Comparison of ENCODE assay signal across 1 cellular context in genomic region chr16:31179747-31180458, GRCh38.
TF ChIP-seq lines count a peak whose summit lies in the region.

Gene FUS (plus strand): TSS chr16:31180139. CDS start chr16:31180215, 76 bp downstream.

TF ChIP-seq in WTC11, 78 proteins besides CTCF, POLR2A, EP300 and RAD21 (continued from another document and continues in another):
- TF ChIP-seq, protein P1, sequence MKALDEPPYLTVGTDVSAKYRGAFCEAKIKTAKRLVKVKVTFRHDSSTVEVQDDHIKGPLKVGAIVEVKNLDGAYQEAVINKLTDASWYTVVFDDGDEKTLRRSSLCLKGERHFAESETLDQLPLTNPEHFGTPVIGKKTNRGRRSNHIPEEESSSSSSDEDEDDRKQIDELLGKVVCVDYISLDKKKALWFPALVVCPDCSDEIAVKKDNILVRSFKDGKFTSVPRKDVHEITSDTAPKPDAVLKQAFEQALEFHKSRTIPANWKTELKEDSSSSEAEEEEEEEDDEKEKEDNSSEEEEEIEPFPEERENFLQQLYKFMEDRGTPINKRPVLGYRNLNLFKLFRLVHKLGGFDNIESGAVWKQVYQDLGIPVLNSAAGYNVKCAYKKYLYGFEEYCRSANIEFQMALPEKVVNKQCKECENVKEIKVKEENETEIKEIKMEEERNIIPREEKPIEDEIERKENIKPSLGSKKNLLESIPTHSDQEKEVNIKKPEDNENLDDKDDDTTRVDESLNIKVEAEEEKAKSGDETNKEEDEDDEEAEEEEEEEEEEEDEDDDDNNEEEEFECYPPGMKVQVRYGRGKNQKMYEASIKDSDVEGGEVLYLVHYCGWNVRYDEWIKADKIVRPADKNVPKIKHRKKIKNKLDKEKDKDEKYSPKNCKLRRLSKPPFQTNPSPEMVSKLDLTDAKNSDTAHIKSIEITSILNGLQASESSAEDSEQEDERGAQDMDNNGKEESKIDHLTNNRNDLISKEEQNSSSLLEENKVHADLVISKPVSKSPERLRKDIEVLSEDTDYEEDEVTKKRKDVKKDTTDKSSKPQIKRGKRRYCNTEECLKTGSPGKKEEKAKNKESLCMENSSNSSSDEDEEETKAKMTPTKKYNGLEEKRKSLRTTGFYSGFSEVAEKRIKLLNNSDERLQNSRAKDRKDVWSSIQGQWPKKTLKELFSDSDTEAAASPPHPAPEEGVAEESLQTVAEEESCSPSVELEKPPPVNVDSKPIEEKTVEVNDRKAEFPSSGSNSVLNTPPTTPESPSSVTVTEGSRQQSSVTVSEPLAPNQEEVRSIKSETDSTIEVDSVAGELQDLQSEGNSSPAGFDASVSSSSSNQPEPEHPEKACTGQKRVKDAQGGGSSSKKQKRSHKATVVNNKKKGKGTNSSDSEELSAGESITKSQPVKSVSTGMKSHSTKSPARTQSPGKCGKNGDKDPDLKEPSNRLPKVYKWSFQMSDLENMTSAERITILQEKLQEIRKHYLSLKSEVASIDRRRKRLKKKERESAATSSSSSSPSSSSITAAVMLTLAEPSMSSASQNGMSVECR (CRISPR knock-in tag; IDR thresholded peaks at IDR 0.05; ENCODE audit: borderline replicate concordance) = peak; percentile 8
- TF ChIP-seq ZNF232 (CRISPR knock-in tag; IDR thresholded peaks at IDR 0.05) (peak; percentile 58; the same call in 1 of the 2 replicates), ERG (CRISPR knock-in tag; IDR thresholded peaks at IDR 0.05) (peak; percentile 81), ZNF512 (CRISPR knock-in tag; IDR thresholded peaks at IDR 0.05; ENCODE audit: borderline replicate concordance) (no peak), ZNF219 (CRISPR knock-in tag; IDR thresholded peaks at IDR 0.05; ENCODE audit: borderline replicate concordance) (peak; percentile 19; the same call in 1 of the 2 replicates), ATF1 (CRISPR knock-in tag; IDR thresholded peaks at IDR 0.05) (peak; percentile 90; the same call in 1 of the 2 replicates), ZNF138 (CRISPR knock-in tag; conservative IDR thresholded peaks at IDR 0.05) (no peak), MXD4 (CRISPR knock-in tag; IDR thresholded peaks at IDR 0.05; ENCODE audit: borderline replicate concordance) (no peak), SMAD4 (CRISPR knock-in tag; IDR thresholded peaks at IDR 0.05) (no peak), HMGA2 (CRISPR knock-in tag; IDR thresholded peaks at IDR 0.05) (peak; percentile 26; the same call in 1 of the 2 replicates), TEAD4 (CRISPR knock-in tag; IDR thresholded peaks at IDR 0.05) (peak; percentile 15; the same call in 1 of the 2 replicates), ETV6 (CRISPR knock-in tag; IDR thresholded peaks at IDR 0.05) (peak; percentile 63; the same call in 1 of the 2 replicates), NR3C1 (CRISPR knock-in tag; conservative IDR thresholded peaks at IDR 0.05; ENCODE audit: low read depth) (no peak), NFATC4 (CRISPR knock-in tag; IDR thresholded peaks at IDR 0.05) (peak; percentile 88), ZNF416 (CRISPR knock-in tag; IDR thresholded peaks at IDR 0.05) (peak; percentile 87; the same call in 1 of the 2 replicates), ZBTB43 (CRISPR knock-in tag; IDR thresholded peaks at IDR 0.05) (peak; percentile 28; the same call in 1 of the 2 replicates), HMGXB4 (CRISPR knock-in tag; IDR thresholded peaks at IDR 0.05) (peak; percentile 69; the same call in 1 of the 2 replicates), GRHL2 (CRISPR knock-in tag; IDR thresholded peaks at IDR 0.05; ENCODE audit: insufficient replicate concordance, severe bottlenecking) (no peak), E2F4 (CRISPR knock-in tag; IDR thresholded peaks at IDR 0.05; ENCODE audit: borderline replicate concordance, low read depth) (no peak; the same call in 1 of the 2 replicates), STAT6 (CRISPR knock-in tag; conservative IDR thresholded peaks at IDR 0.05; ENCODE audit: low read depth) (no peak), ELF4 (CRISPR knock-in tag; IDR thresholded peaks at IDR 0.05; ENCODE audit: low read depth) (0 out of 2 replicates have a peak, but pooled peaks have one; percentile 35), PRDM15 (CRISPR knock-in tag; IDR thresholded peaks at IDR 0.05) (no peak), ESRRA (CRISPR knock-in tag; IDR thresholded peaks at IDR 0.05; ENCODE audit: borderline replicate concordance) (peak; percentile 65; the same call in 1 of the 2 replicates), ZMAT4 (CRISPR knock-in tag; IDR thresholded peaks at IDR 0.05) (peak; percentile 44; the same call in 1 of the 2 replicates)
- TF ChIP-seq, protein P2, sequence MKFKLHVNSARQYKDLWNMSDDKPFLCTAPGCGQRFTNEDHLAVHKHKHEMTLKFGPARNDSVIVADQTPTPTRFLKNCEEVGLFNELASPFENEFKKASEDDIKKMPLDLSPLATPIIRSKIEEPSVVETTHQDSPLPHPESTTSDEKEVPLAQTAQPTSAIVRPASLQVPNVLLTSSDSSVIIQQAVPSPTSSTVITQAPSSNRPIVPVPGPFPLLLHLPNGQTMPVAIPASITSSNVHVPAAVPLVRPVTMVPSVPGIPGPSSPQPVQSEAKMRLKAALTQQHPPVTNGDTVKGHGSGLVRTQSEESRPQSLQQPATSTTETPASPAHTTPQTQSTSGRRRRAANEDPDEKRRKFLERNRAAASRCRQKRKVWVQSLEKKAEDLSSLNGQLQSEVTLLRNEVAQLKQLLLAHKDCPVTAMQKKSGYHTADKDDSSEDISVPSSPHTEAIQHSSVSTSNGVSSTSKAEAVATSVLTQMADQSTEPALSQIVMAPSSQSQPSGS (CRISPR knock-in tag; IDR thresholded peaks at IDR 0.05; ENCODE audit: borderline replicate concordance, low read depth) = no peak
- TF ChIP-seq, protein P3, sequence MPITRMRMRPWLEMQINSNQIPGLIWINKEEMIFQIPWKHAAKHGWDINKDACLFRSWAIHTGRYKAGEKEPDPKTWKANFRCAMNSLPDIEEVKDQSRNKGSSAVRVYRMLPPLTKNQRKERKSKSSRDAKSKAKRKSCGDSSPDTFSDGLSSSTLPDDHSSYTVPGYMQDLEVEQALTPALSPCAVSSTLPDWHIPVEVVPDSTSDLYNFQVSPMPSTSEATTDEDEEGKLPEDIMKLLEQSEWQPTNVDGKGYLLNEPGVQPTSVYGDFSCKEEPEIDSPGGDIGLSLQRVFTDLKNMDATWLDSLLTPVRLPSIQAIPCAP (CRISPR knock-in tag; IDR thresholded peaks at IDR 0.05) = peak; percentile 45; the same call in 1 of the 2 replicates
- TF ChIP-seq, protein P4, sequence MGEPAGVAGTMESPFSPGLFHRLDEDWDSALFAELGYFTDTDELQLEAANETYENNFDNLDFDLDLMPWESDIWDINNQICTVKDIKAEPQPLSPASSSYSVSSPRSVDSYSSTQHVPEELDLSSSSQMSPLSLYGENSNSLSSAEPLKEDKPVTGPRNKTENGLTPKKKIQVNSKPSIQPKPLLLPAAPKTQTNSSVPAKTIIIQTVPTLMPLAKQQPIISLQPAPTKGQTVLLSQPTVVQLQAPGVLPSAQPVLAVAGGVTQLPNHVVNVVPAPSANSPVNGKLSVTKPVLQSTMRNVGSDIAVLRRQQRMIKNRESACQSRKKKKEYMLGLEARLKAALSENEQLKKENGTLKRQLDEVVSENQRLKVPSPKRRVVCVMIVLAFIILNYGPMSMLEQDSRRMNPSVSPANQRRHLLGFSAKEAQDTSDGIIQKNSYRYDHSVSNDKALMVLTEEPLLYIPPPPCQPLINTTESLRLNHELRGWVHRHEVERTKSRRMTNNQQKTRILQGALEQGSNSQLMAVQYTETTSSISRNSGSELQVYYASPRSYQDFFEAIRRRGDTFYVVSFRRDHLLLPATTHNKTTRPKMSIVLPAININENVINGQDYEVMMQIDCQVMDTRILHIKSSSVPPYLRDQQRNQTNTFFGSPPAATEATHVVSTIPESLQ (CRISPR knock-in tag; IDR thresholded peaks at IDR 0.05) = 0 out of 2 replicates have a peak, but pooled peaks have one; percentile 76
